ENCODE assay signal across 2 cellular contexts in the genomic region with DNA sequence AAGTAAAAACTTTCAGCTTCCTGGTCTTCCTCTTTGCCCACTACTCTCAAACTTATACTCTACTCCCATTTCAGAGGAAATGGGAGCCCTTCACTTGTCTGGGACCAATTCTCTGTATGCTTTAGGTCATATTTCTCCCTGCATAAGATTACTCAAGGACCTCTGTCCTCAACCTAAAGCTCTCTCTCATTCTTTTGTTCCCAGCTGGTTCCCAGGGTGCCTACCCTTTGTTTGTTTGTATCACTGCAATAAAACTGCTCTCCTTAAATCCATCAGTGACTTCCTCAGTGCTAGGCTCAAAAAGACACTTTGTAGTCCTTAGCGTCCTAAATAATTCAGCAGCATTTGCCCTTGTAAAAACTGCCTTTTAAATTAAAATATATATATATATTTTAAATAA.
TF ChIP-seq lines count a peak whose summit lies in the region.

No MANE protein-coding gene starts in this region.

TF ChIP-seq in K562, 482 proteins besides CTCF, POLR2A, EP300 and RAD21 (continues in another document):
- TF ChIP-seq TAF7 (tag; IDR thresholded peaks at IDR 0.05) (no peak), U2AF1 (optimal IDR thresholded peaks at IDR 0.05; ENCODE audit: low read depth, low read length) (no peak), MITF (IDR thresholded peaks at IDR 0.05) (no peak), ETV1 (tag; conservative IDR thresholded peaks at IDR 0.05; ENCODE audit: low read depth) (no peak), CBFA2T2 (conservative IDR thresholded peaks at IDR 0.05) (no peak), NFRKB (IDR thresholded peaks at IDR 0.05; ENCODE audit: low read depth) (no peak), ZNF639 (CRISPR knock-in tag; conservative IDR thresholded peaks at IDR 0.05 in 1 of 2, IDR thresholded peaks at IDR 0.05 in 1 of 2) (no peak), IRF2 (CRISPR knock-in tag; IDR thresholded peaks at IDR 0.05) (no peak), SMARCB1 (IDR thresholded peaks at IDR 0.05; ENCODE audit: insufficient read length, low read depth) (no peak), MBD2 (IDR thresholded peaks at IDR 0.05; ENCODE audit: borderline replicate concordance, low read depth) (no peak), ERF (CRISPR knock-in tag; IDR thresholded peaks at IDR 0.05) (no peak), TSHZ1 (CRISPR knock-in tag; IDR thresholded peaks at IDR 0.05) (no peak)
- TF ChIP-seq, protein P1, sequence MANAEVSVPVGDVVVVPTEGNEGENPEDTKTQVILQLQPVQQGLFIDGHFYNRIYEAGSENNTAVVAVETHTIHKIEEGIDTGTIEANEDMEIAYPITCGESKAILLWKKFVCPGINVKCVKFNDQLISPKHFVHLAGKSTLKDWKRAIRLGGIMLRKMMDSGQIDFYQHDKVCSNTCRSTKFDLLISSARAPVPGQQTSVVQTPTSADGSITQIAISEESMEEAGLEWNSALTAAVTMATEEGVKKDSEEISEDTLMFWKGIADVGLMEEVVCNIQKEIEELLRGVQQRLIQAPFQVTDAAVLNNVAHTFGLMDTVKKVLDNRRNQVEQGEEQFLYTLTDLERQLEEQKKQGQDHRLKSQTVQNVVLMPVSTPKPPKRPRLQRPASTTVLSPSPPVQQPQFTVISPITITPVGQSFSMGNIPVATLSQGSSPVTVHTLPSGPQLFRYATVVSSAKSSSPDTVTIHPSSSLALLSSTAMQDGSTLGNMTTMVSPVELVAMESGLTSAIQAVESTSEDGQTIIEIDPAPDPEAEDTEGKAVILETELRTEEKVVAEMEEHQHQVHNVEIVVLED (CRISPR knock-in tag; IDR thresholded peaks at IDR 0.05) = no peak
- TF ChIP-seq, protein P2, sequence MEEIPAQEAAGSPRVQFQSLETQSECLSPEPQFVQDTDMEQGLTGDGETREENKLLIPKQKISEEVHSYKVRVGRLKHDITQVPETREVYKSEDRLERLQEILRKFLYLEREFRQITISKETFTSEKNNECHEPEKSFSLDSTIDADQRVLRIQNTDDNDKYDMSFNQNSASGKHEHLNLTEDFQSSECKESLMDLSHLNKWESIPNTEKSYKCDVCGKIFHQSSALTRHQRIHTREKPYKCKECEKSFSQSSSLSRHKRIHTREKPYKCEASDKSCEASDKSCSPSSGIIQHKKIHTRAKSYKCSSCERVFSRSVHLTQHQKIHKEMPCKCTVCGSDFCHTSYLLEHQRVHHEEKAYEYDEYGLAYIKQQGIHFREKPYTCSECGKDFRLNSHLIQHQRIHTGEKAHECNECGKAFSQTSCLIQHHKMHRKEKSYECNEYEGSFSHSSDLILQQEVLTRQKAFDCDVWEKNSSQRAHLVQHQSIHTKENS (CRISPR knock-in tag; IDR thresholded peaks at IDR 0.05) = no peak

TF ChIP-seq in neural cell, 6 proteins besides CTCF, POLR2A, EP300 and RAD21:
- no peak for TF ChIP-seq TAF1 (IDR thresholded peaks at IDR 0.05; ENCODE audit: low read depth)
